In the genomic region with DNA sequence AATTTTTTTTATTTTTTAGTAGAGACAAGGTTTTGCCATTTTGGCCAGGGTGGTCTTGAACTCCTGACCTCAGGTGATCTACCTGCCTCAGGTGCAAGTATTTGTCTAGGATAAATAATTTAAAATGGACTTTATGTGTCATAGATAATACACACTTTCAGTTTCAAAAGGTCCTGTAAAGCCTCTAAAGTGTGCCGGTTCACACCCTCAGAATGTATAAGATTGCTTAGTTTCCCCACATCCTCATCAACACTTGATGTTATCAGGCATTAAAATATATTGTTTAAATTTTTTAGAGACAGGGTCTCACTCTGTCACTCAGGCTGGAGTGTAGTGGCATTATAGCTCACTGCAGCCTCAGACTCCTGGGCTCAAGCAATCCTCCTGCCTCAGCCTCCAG, we compare ENCODE assay signal across 1 cellular context.
TF ChIP-seq lines count a peak whose summit lies in the region.

No MANE protein-coding gene starts in this region.

TF ChIP-seq in GM12878, 131 proteins besides CTCF, POLR2A, EP300 and RAD21 (continued from another document):
- no peak for TF ChIP-seq KDM1A (IDR thresholded peaks at IDR 0.05; ENCODE audit: borderline replicate concordance)
